8 cellular contexts compared by ENCODE assay signal in the genomic region with DNA sequence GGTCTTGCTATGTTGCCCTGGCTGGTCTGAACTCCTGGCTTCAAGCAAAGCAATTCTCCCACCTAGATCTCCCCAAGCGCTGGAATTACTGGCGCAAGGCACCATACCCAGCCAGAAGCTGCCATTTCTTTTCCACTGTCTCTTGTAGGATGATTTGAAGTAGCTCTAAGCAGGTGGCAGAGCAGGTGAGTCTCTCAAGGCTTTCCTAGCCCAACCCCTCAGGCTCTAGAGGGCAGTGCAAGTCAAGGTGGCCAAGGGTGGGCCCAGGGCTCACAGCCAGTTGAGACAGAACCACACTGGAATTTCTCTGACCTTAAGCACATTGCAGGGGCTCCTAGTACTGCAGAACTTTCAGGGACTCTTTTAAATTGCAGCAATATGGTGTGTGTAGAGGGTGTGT. TPM values are rescaled to one million over a fixed set of nuclear protein-coding genes. Genes with fewer than 3 reads are reported as not detected.
DNase-seq lines count a peak whose midpoint lies in the region; ATAC-seq and TF ChIP-seq lines count a peak whose summit lies in the region.

No MANE protein-coding gene starts in this region.

- H3K27ac Mint-ChIP-seq in HFFc6 = no peak overlapping the region

- H3K4me3 Mint-ChIP-seq in HFFc6 = no peak overlapping the region

- no peaks in the 10 kb centered on the region for H3K36me3 ChIP-seq in right lobe of liver

- intact Hi-C loops in right lobe of liver (cut with DNase I) = no loop called here

- 80% methylated on average over 2 of the region's 2 CpGs for WGBS in right lobe of liver (ENCODE audit: insufficient coverage, low coverage, low lambda C conversion rate, missing lambda C conversion rate)

- H3K4me1 Mint-ChIP-seq in HFFc6 (ENCODE audit: low read depth) = peaks cover 24% of the 10 kb centered on the region

- H3K9me3 Mint-ChIP-seq in HFFc6 = no peaks in the 10 kb centered on the region

- in situ Hi-C loops in Caki2 (cut with HindIII; ENCODE audit: low pct_unique_long_range_greater_than_20kb, low sequenced_read_pairs) = no loop called here

- H3K36me3 Mint-ChIP-seq in HFFc6 (ENCODE audit: low read depth) = no peaks in the 10 kb centered on the region

- TF ChIP-seq POLR2A in right lobe of liver (IDR thresholded peaks at IDR 0.05) = no peak

- H3K4me3 ChIP-seq in right lobe of liver = no peak overlapping the region

- ATAC-seq in right lobe of liver (peak; percentile 56 to 81 (median 73)), GM18873 (IDR thresholded peaks at IDR 0.05; ENCODE audit: low FRiP score, unreplicated experiment) (no peak), GM21737 (IDR thresholded peaks at IDR 0.05; ENCODE audit: unreplicated experiment) (no peak), HG02973 (IDR thresholded peaks at IDR 0.05; ENCODE audit: unreplicated experiment) (no peak), GM18868 (IDR thresholded peaks at IDR 0.05; ENCODE audit: unreplicated experiment) (no peak)

- H3K4me1 ChIP-seq in right lobe of liver = no peaks in the 10 kb centered on the region

- DNase-seq in Caki2 (ENCODE audit: low read depth) (peak; percentile 15), HFFc6 (no peak), astrocyte of the hippocampus (ENCODE audit: low read depth, low spot score) (peak; percentile 19), right lobe of liver (no peak)

- peak; percentile 32; the same call in 1 of the 2 replicates for TF ChIP-seq CTCF in HFFc6 (IDR thresholded peaks at IDR 0.05)
- TF ChIP-seq CTCF in right lobe of liver (IDR thresholded peaks at IDR 0.05) = peak; percentile 13 to 47 (median 26)

- H3K27me3 ChIP-seq in right lobe of liver = no peaks in the 10 kb centered on the region

- no peaks in the 10 kb centered on the region for H3K9me3 ChIP-seq in right lobe of liver

- H3K27me3 Mint-ChIP-seq in HFFc6 (ENCODE audit: insufficient read depth) = peaks cover 3% of the 10 kb centered on the region; the same call in 1 of the 2 replicates

- no peak overlapping the region for H3K27ac ChIP-seq in right lobe of liver

RNA-seq across cellular contexts. Expression of gene DAG1, which starts 15.6 kb away (rescaled TPM):
- 34.4 and 55.2 TPM in 2 replicates for total RNA-seq in Caki2 (2014; rRNA removed; shearing (Covaris generic); ENCODE audit: low replicate concordance)
- 100 to 1,000 TPM; 101 to 121 (median 106) TPM for total RNA-seq in HFFc6 (2021; fragmentation: NEBNext Ultra II Directional; extraction: Animal tissue kit (Norgen Biotek cat#: 25700))
- total RNA-seq in right lobe of liver = 10 to 100 TPM; 54.5 to 92.5 (median 65.2) TPM

RNA-seq across cellular contexts. Expression of gene NICN1, which starts 25.3 kb away (rescaled TPM):
- 6.0 and 6.9 TPM in 2 replicates for total RNA-seq in Caki2 (2014; rRNA removed; shearing (Covaris generic); ENCODE audit: low replicate concordance)
- 10 to 100 TPM; 10.3 to 15.8 (median 13.2) TPM for total RNA-seq in HFFc6 (2021; fragmentation: NEBNext Ultra II Directional; extraction: Animal tissue kit (Norgen Biotek cat#: 25700))
- total RNA-seq in right lobe of liver = 10 to 100 TPM in 2 of 6 experiments, 1 to 10 TPM in 4; 2.2 to 13.1 (median 8.3) TPM

RNA-seq across cellular contexts. Expression of gene AMT, which starts 32.2 kb away (rescaled TPM):
- total RNA-seq in Caki2 (2014; rRNA removed; shearing (Covaris generic); ENCODE audit: low replicate concordance) = not detected in 2 replicates
- 1 to 10 TPM in 5 of 6 experiments, under 1 TPM in 1; 0.78 to 3.2 (median 1.2) TPM for total RNA-seq in HFFc6 (2021; fragmentation: NEBNext Ultra II Directional; extraction: Animal tissue kit (Norgen Biotek cat#: 25700))
- total RNA-seq in right lobe of liver = 10 to 100 TPM in 5 of 6 experiments, 1 to 10 TPM in 1; 8.4 to 52.0 (median 31.3) TPM

RNA-seq across cellular contexts. Expression of gene TCTA, which starts 42.2 kb away (rescaled TPM):
- total RNA-seq in Caki2 (2014; rRNA removed; shearing (Covaris generic); ENCODE audit: low replicate concordance) = 23.8 and 28.5 TPM in 2 replicates
- 10 to 100 TPM; 45.5 to 58.7 (median 49.9) TPM for total RNA-seq in HFFc6 (2021; fragmentation: NEBNext Ultra II Directional; extraction: Animal tissue kit (Norgen Biotek cat#: 25700))
- 10 to 100 TPM; 15.9 to 26.0 (median 19.4) TPM for total RNA-seq in right lobe of liver

RNA-seq across cellular contexts. Expression of gene RHOA, which starts 42.7 kb away (rescaled TPM):
- 417 and 435 TPM in 2 replicates for total RNA-seq in Caki2 (2014; rRNA removed; shearing (Covaris generic); ENCODE audit: low replicate concordance)
- 100 to 1,000 TPM; 703 to 739 (median 716) TPM for total RNA-seq in HFFc6 (2021; fragmentation: NEBNext Ultra II Directional; extraction: Animal tissue kit (Norgen Biotek cat#: 25700))
- 100 to 1,000 TPM; 142 to 251 (median 171) TPM for total RNA-seq in right lobe of liver

Comparison
In these comparisons a context has a peak if more than half of its experiments do, and no peak if none do; other contexts are left out.
1. DNase-seq: peak in Caki2 (single experiment) and astrocyte of the hippocampus (single experiment); none in HFFc6 (single experiment) and right lobe of liver (0 of 3).
2. ATAC-seq: peak in right lobe of liver (4 of 4); none in GM18873 (single experiment), GM21737 (single experiment), HG02973 (single experiment) and GM18868 (single experiment).